ENCODE assay signal across 8 cellular contexts in genomic region chr3:141366285-141367037, GRCh38. TPM values are rescaled to one million over a fixed set of nuclear protein-coding genes. Genes with fewer than 3 reads are reported as not detected.
A peak's percentile ranks its signal among the peaks of the same experiment; 100 is the strongest.
DNase-seq lines count a peak whose midpoint lies in the region; FAIRE-seq and TF ChIP-seq lines count a peak whose summit lies in the region.

No MANE protein-coding gene starts in this region.

- 38% methylated on average over 5 of the region's 5 CpGs for WGBS in suprapubic skin

- peaks cover 38% of the 10 kb centered on the region for H3K4me1 ChIP-seq in suprapubic skin

- TF ChIP-seq CTCF in astrocyte of the cerebellum (IDR thresholded peaks at IDR 0.05; ENCODE audit: low read depth, low read length, missing control alignments) (peak; percentile 29), kidney epithelial cell (IDR thresholded peaks at IDR 0.05; ENCODE audit: insufficient read depth, low read length, poor library complexity, severe bottlenecking) (no peak), suprapubic skin (IDR thresholded peaks at IDR 0.05) (no peak), D721Med (IDR thresholded peaks at IDR 0.05; ENCODE audit: insufficient read depth, missing control alignments) (no peak)

- peak overlapping the region; percentile 90 for H3K27ac ChIP-seq in suprapubic skin

- no peak for TF ChIP-seq POLR2A in suprapubic skin (IDR thresholded peaks at IDR 0.05)

- in situ Hi-C loops in astrocyte of the cerebellum (cut with HindIII; ENCODE audit: low sequenced_read_pairs): no loop called here

- no peaks in the 10 kb centered on the region for H3K36me3 ChIP-seq in kidney epithelial cell (ENCODE audit: control insufficient read depth, insufficient read depth, low read length)
- H3K36me3 ChIP-seq in suprapubic skin: no peaks in the 10 kb centered on the region

- FAIRE-seq in D721Med (lab: Jason Lieb, UNC): no peak

- no peaks in the 10 kb centered on the region for H3K9me3 ChIP-seq in suprapubic skin

- H3K4me3 ChIP-seq in astrocyte of the cerebellum (ENCODE audit: low read depth, low read length): no peak overlapping the region
- H3K4me3 ChIP-seq in kidney epithelial cell (ENCODE audit: low read depth, low read length): no peak overlapping the region
- H3K4me3 ChIP-seq in suprapubic skin: no peak overlapping the region

- H3K27me3 ChIP-seq in kidney epithelial cell (ENCODE audit: control insufficient read depth, insufficient read depth, low read length) (no peaks in the 10 kb centered on the region), suprapubic skin (no peaks in the 10 kb centered on the region)

- TF ChIP-seq EP300 in suprapubic skin (IDR thresholded peaks at IDR 0.05): no peak

- DNase-seq in HT1080 (ENCODE audit: low read depth) (peak; percentile 100), astrocyte of the cerebellum (ENCODE audit: low read depth) (peak; percentile 93), kidney epithelial cell (ENCODE audit: low read depth) (peak; percentile 78), suprapubic skin (ENCODE audit: low spot score in 2 of 2) (no peak), NCI-H1417 treated with DMSO at 0.1 percent for 48 hours (lab: John Stamatoyannopoulos, UW) (no peak), D721Med (ENCODE audit: insufficient read length, low spot score) (no peak)
- no peak for DNase-seq in stimulated activated CD4-positive, alpha-beta T cell treated with anti-CD3 and anti-CD28 coated beads, Interleukin-4, amount 100 ng/mL, for 24 hours
- DNase-seq in activated CD8-positive, alpha-beta memory T cell treated with anti-CD3 and anti-CD28 coated beads, Interleukin-2, amount 50 U/mL, for 4 hours: no peak

RNA-seq across cellular contexts. Expression of gene ZBTB38, which starts 1.8 kb away (rescaled TPM):
- total RNA-seq in HT1080 (2014; rRNA removed; shearing (Covaris generic)): 225 and 266 TPM in 2 replicates
- polyA plus RNA-seq in HT1080 (2015; cell fraction: cytosol; rRNA removed): 155 and 233 TPM in 2 replicates
- polyA plus RNA-seq in HT1080 (2015; cell fraction: nucleus; rRNA removed): 268 and 276 TPM in 2 replicates
- total RNA-seq in kidney epithelial cell (85.4 and 87.0 TPM in 2 replicates), suprapubic skin (100 to 1,000 TPM in 1 of 4 donors, 10 to 100 TPM in 3; 65.8 to 101 (median 85.9) TPM)

Comparison
In these comparisons a context has a peak if more than half of its experiments do, and no peak if none do; other contexts are left out.
1. DNase-seq: peak in HT1080 (single experiment), astrocyte of the cerebellum (single experiment) and kidney epithelial cell (single experiment); none in suprapubic skin (0 of 2), stimulated activated CD4-positive, alpha-beta T cell treated with anti-CD3 and anti-CD28 coated beads, Interleukin-4, amount 100 ng/mL, for 24 hours (single experiment), activated CD8-positive, alpha-beta memory T cell treated with anti-CD3 and anti-CD28 coated beads, Interleukin-2, amount 50 U/mL, for 4 hours (single experiment), NCI-H1417 treated with DMSO at 0.1 percent for 48 hours (single experiment) and D721Med (single experiment).